ENCODE assay signal across 3 cellular contexts in the genomic region with DNA sequence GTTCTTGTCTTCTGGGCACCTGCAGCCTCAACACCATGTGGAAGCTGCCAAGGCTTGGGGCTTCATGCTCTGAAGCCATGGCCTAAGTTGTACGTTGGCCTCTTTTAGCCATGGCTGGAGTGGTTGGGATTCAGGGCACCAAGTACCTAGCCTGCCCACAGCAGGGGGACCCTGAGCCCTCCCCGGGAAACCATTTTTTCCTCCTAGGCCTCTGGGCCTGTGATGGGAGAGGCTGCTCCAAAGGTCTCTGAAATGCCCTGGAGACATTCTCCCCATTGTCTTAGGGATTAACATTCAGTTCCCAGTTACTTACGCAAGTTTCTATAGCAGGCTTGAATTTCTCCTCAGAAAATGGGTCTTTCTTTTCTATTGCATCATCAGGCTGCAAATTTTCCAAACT.
TF ChIP-seq lines count a peak whose summit lies in the region.

No MANE protein-coding gene starts in this region.

TF ChIP-seq in A549, 52 proteins besides CTCF, POLR2A, EP300 and RAD21:
- TF ChIP-seq ZFP36 (IDR thresholded peaks at IDR 0.05; ENCODE audit: borderline replicate concordance, partially characterized antibody) (peak; percentile 58), RCOR1 (IDR thresholded peaks at IDR 0.05; ENCODE audit: low read depth, low read length) (no peak)
TF ChIP-seq in A549: peak in this region for 1.

TF ChIP-seq in HEK293, 187 proteins besides CTCF, POLR2A, EP300 and RAD21:
- TF ChIP-seq TRIM28 (IDR thresholded peaks at IDR 0.05; ENCODE audit: borderline replicate concordance, low read length) = peak; percentile 48; the same call in 1 of the 2 replicates
- peak; percentile 90 for TF ChIP-seq ZNF585B (tag by site-specific recombination; IDR thresholded peaks at IDR 0.05)
- no peak for TF ChIP-seq ZNF37A (tag by site-specific recombination; IDR thresholded peaks at IDR 0.05)
- TF ChIP-seq ZSCAN30 (tag by site-specific recombination; IDR thresholded peaks at IDR 0.05) = no peak
- TF ChIP-seq ZNF112 (tag by site-specific recombination; IDR thresholded peaks at IDR 0.05) = no peak
- TF ChIP-seq ZNF629 (tag by site-specific recombination; IDR thresholded peaks at IDR 0.05) = no peak

TF ChIP-seq in K562, 482 proteins besides CTCF, POLR2A, EP300 and RAD21:
- TF ChIP-seq ARID2 (IDR thresholded peaks at IDR 0.05) = no peak
- peak; percentile 27 for TF ChIP-seq ZFP36 (IDR thresholded peaks at IDR 0.05; ENCODE audit: low read depth, low read length, partially characterized antibody)
